ENCODE assay signal across 8 cellular contexts in the genomic region with DNA sequence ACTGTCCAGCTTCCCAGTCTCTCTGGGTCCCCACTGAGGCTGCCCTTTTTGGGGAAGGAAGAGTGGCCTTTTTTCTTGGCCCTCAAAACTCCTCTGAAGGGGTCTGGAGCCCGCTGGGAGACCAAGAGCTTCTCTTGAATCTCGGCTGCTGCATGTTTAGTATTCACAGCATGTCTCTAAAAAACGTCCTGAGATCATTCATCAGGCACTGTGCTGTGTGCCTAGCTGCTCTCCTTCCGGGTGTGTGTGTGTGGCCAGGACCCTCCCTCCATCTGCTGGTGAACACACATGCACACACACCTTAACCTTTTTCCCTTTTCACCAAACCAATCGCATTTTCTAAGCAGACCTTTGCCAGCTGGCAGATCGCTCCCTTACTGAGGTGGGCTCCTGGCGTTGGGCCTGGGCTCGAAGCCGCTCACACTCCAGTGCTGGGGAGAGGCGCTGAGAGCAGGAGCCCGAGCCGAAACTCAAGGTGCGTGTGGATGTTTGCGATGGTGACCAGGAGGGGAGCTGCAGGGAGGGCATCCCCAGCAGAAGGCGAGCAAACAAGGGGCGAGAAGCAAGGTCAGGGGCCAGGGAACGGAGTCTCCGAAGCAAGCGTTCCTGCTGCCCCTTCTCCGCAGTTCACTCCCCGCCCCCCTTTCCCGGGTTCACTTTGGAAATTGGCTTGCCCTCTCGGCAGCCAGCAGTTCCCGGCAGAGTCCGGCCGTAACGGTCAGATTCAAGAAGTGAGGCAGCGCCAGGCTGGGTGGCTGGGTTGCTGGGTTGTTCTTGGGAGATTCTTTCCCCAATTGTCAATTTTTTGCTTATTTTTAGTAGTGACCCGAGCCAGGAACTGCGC. TPM values are rescaled to one million over a fixed set of nuclear protein-coding genes. Genes with fewer than 3 reads are reported as not detected.
A peak's percentile ranks its signal among the peaks of the same experiment; 100 is the strongest.
DNase-seq lines count a peak whose midpoint lies in the region; ATAC-seq and TF ChIP-seq lines count a peak whose summit lies in the region.

No MANE protein-coding gene starts in this region.

- H3K4me3 Mint-ChIP-seq in natural killer cell = peak overlapping the region; percentile 85

- peaks cover 8 to 16% of the 10 kb centered on the region in 2 donors for H3K27me3 Mint-ChIP-seq in natural killer cell (ENCODE audit: low read depth in 2 of 2)

- no peak for ATAC-seq in natural killer cell
- ATAC-seq in HG03196 (IDR thresholded peaks at IDR 0.05; ENCODE audit: unreplicated experiment) = no peak
- no peak for ATAC-seq in HG03520 (IDR thresholded peaks at IDR 0.05; ENCODE audit: unreplicated experiment)

- TF ChIP-seq CTCF in natural killer cell (IDR thresholded peaks at IDR 0.05) = no peak

- DNase-seq in DMS 273 (lab: John Stamatoyannopoulos, UW; ENCODE audit: unreplicated experiment) (peak; percentile 68), DMS 273 treated with DMSO at 0.1 percent for 48 hours (lab: John Stamatoyannopoulos, UW) (no peak), NCI-H1105 treated with DMSO at 0.1 percent for 48 hours (lab: John Stamatoyannopoulos, UW) (peak; percentile 46), cerebellum (ENCODE audit: low spot score) (peak; percentile 29), natural killer cell (no peak)
- no peak for DNase-seq in stimulated activated CD4-positive, alpha-beta T cell treated with anti-CD3 and anti-CD28 coated beads, Interleukin-4, amount 100 ng/mL, for 24 hours

- no peaks in the 10 kb centered on the region for H3K36me3 Mint-ChIP-seq in natural killer cell

- no peaks in the 10 kb centered on the region for H3K9me3 Mint-ChIP-seq in natural killer cell

- H3K27ac Mint-ChIP-seq in natural killer cell = peak overlapping the region in 1 of 2 donors; percentile 76

- intact Hi-C loops in natural killer cell (cut with micrococcal nuclease) = no loop called here

- H3K4me1 Mint-ChIP-seq in natural killer cell = peaks cover 9 to 28% of the 10 kb centered on the region in 2 donors

RNA-seq across cellular contexts. Expression of gene FRMPD3, which starts 0.6 kb away (rescaled TPM):
- total RNA-seq in cerebellum (10.5 TPM), natural killer cell (10 to 100 TPM in 1 of 3 donors, 1 to 10 TPM in 2; 6.0 to 12.4 (median 8.2) TPM)

Comparison
In these comparisons a context has a peak if more than half of its experiments do, and no peak if none do; other contexts are left out.
1. DNase-seq: peak in DMS 273 (single experiment), NCI-H1105 treated with DMSO at 0.1 percent for 48 hours (single experiment) and cerebellum (single experiment); none in DMS 273 treated with DMSO at 0.1 percent for 48 hours (single experiment), natural killer cell (single experiment) and stimulated activated CD4-positive, alpha-beta T cell treated with anti-CD3 and anti-CD28 coated beads, Interleukin-4, amount 100 ng/mL, for 24 hours (single experiment).